1 cellular context compared by ENCODE assay signal in genomic region chr19:14840206-14840605, GRCh38.
TF ChIP-seq lines count a peak whose summit lies in the region.

No MANE protein-coding gene starts in this region.

TF ChIP-seq in HEK293, 187 proteins besides CTCF, POLR2A, EP300 and RAD21 (continued from another document):
- TF ChIP-seq ZNF148 (tag by site-specific recombination; IDR thresholded peaks at IDR 0.05; ENCODE audit: borderline replicate concordance), result peak; percentile 19; the same call in 1 of the 2 replicates
- TF ChIP-seq ZNF664 (tag by site-specific recombination; IDR thresholded peaks at IDR 0.05), result no peak
- no peak for TF ChIP-seq ZNF2 (tag by site-specific recombination; IDR thresholded peaks at IDR 0.05)
- no peak for TF ChIP-seq ZNF585B (tag by site-specific recombination; IDR thresholded peaks at IDR 0.05)
- no peak for TF ChIP-seq ZNF777 (tag by site-specific recombination; IDR thresholded peaks at IDR 0.05; ENCODE audit: borderline replicate concordance)
- 0 out of 2 replicates have a peak, but pooled peaks have one; percentile 14 for TF ChIP-seq PRDM6 (tag by site-specific recombination; IDR thresholded peaks at IDR 0.05)
- no peak for TF ChIP-seq BCL11A (tag by site-specific recombination; IDR thresholded peaks at IDR 0.05; ENCODE audit: low read depth)
- no peak for TF ChIP-seq ZNF785 (tag by site-specific recombination; IDR thresholded peaks at IDR 0.05)
- no peak for TF ChIP-seq HOXA7 (CRISPR knock-in tag; IDR thresholded peaks at IDR 0.05; ENCODE audit: borderline replicate concordance)
- TF ChIP-seq MEIS1 (CRISPR knock-in tag; IDR thresholded peaks at IDR 0.05; ENCODE audit: borderline replicate concordance), result 0 out of 2 replicates have a peak, but pooled peaks have one; percentile 20
- TF ChIP-seq ZNF426 (tag by site-specific recombination; IDR thresholded peaks at IDR 0.05), result no peak
- TF ChIP-seq ZNF621 (tag by site-specific recombination; IDR thresholded peaks at IDR 0.05), result no peak
- TF ChIP-seq ZNF391 (tag by site-specific recombination; IDR thresholded peaks at IDR 0.05; ENCODE audit: borderline replicate concordance, low read depth), result no peak
- TF ChIP-seq ZNF133 (tag by site-specific recombination; IDR thresholded peaks at IDR 0.05), result no peak
